Comparison of ENCODE assay signal across 24 cellular contexts in the genomic region with DNA sequence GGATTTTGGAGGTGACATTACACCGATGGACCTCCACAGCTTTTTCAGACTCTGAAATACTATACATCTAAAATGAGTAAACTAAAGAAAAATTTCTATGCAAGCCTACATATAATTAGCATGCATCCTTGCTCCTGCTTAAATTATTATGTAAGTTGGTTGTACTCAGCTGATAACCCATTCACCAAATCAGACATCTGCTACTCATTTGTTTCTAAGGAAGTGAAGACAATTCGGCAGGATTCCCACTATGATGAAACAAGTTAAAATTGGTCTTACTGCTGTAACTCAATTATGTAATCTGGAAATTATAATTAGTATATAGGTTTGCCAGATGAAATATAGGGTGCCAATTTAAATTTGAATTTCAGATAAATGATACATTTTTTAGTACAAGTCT. TPM values are rescaled to one million over a fixed set of nuclear protein-coding genes. Genes with fewer than 3 reads are reported as not detected.
"Had no signal": no experiment of that assay in that cellular context is flagged by ENCODE, and none has a peak within 500 bp of the region (broad histone marks: within the 10 kb centered on the region; RNA-seq: fewer than 3 reads in every experiment).

No MANE protein-coding gene starts in this region.

- ATAC-seq: effector memory CD8-positive, alpha-beta T cell; heart right ventricle; left colon; natural killer cell treated with Interleukin-12 subunit alpha and Interleukin-12 subunit beta and Interleukin-15 and Interleukin-18, amount 100 ng/mL, for 72 hours; psoas muscle; stimulated activated naive CD8-positive, alpha-beta T cell treated with anti-CD3 and anti-CD28 coated beads, Interleukin-15, Interleukin-2, amounts not matched to agents 100 U/mL and 50 U/mL, for 24 hours; WTC11 had no signal

- H3K4me3 ChIP-seq: breast epithelium, colonic mucosa, dorsolateral prefrontal cortex, esophagus muscularis mucosa, heart right ventricle, ovary, psoas muscle, right atrium auricular region, thyroid gland had no signal

- H3K27ac Mint-ChIP-seq: activated naive CD8-positive, alpha-beta T cell treated with anti-CD3 and anti-CD28 coated beads for 36 hours; effector memory CD8-positive, alpha-beta T cell; memory B cell; natural killer cell treated with Interleukin-12 subunit alpha and Interleukin-12 subunit beta and Interleukin-15 and Interleukin-18, amount 100 ng/mL, for 72 hours; WTC11 had no signal

- H3K4me3 Mint-ChIP-seq: activated naive CD8-positive, alpha-beta T cell treated with anti-CD3 and anti-CD28 coated beads for 36 hours; central memory CD8-positive, alpha-beta T cell; effector memory CD8-positive, alpha-beta T cell; memory B cell; natural killer cell treated with Interleukin-12 subunit alpha and Interleukin-12 subunit beta and Interleukin-15 and Interleukin-18, amount 100 ng/mL, for 72 hours; WTC11 had no signal

- H3K4me1 ChIP-seq: breast epithelium, colonic mucosa, esophagus muscularis mucosa, heart right ventricle, psoas muscle, right atrium auricular region, thyroid gland had no signal

- H3K27ac ChIP-seq: breast epithelium, colonic mucosa, dorsolateral prefrontal cortex, esophagus muscularis mucosa, heart right ventricle, ovary, psoas muscle, right atrium auricular region, thyroid gland had no signal

- H3K9me3 Mint-ChIP-seq: activated naive CD8-positive, alpha-beta T cell treated with anti-CD3 and anti-CD28 coated beads for 36 hours; central memory CD8-positive, alpha-beta T cell; effector memory CD8-positive, alpha-beta T cell; memory B cell; natural killer cell treated with Interleukin-12 subunit alpha and Interleukin-12 subunit beta and Interleukin-15 and Interleukin-18, amount 100 ng/mL, for 72 hours; WTC11 had no signal

- H3K36me3 Mint-ChIP-seq: activated naive CD8-positive, alpha-beta T cell treated with anti-CD3 and anti-CD28 coated beads for 36 hours; memory B cell; natural killer cell treated with Interleukin-12 subunit alpha and Interleukin-12 subunit beta and Interleukin-15 and Interleukin-18, amount 100 ng/mL, for 72 hours; WTC11 had no signal

- FAIRE-seq: endothelial cell of umbilical vein, keratinocyte had no signal

- H3K27me3 Mint-ChIP-seq: activated naive CD8-positive, alpha-beta T cell treated with anti-CD3 and anti-CD28 coated beads for 36 hours; central memory CD8-positive, alpha-beta T cell; effector memory CD8-positive, alpha-beta T cell; memory B cell had no signal

- H3K9me3 ChIP-seq: breast epithelium, colonic mucosa, esophagus muscularis mucosa, heart right ventricle, ovary, psoas muscle, right atrium auricular region, thyroid gland had no signal

- H3K36me3 ChIP-seq: breast epithelium, colonic mucosa, esophagus muscularis mucosa, heart right ventricle, ovary, right atrium auricular region, thyroid gland had no signal

- H3K4me1 Mint-ChIP-seq: activated naive CD8-positive, alpha-beta T cell treated with anti-CD3 and anti-CD28 coated beads for 36 hours; central memory CD8-positive, alpha-beta T cell; memory B cell had no signal

- H3K27me3 ChIP-seq: colonic mucosa, esophagus muscularis mucosa, heart right ventricle, ovary, right atrium auricular region, thyroid gland had no signal

- DNase-seq: activated naive CD4-positive, alpha-beta T cell treated with Interleukin-2 at 50 U/mL for 16 hours; activated naive CD8-positive, alpha-beta T cell treated with anti-CD3 and anti-CD28 coated beads for 36 hours; activated T-cell treated with anti-CD3 and anti-CD28 coated beads, Interleukin-2, amount 50 U/mL, for 1 hour; colonic mucosa; dorsolateral prefrontal cortex; effector memory CD8-positive, alpha-beta T cell; foreskin fibroblast; heart right ventricle; left colon; ovary; psoas muscle; stimulated activated CD4-positive, alpha-beta T cell treated with anti-CD3 and anti-CD28 coated beads, Interleukin-4, amount 100 ng/mL, for 4 hours; stimulated activated naive CD8-positive, alpha-beta T cell treated with anti-CD3 and anti-CD28 coated beads, Interleukin-15, Interleukin-2, amounts not matched to agents 100 U/mL and 50 U/mL, for 24 hours; T-helper 9 cell; thyroid gland had no signal

RNA-seq across cellular contexts. Expression of a gene that starts 59.5 kb away (rescaled TPM):
- total RNA-seq: activated naive CD8-positive, alpha-beta T cell treated with anti-CD3 and anti-CD28 coated beads for 36 hours; natural killer cell treated with Interleukin-12 subunit alpha and Interleukin-12 subunit beta and Interleukin-15 and Interleukin-18, amount 100 ng/mL, for 72 hours had no signal
- polyA plus RNA-seq: keratinocyte had no signal
